1 cellular context compared by ENCODE assay signal in the genomic region with DNA sequence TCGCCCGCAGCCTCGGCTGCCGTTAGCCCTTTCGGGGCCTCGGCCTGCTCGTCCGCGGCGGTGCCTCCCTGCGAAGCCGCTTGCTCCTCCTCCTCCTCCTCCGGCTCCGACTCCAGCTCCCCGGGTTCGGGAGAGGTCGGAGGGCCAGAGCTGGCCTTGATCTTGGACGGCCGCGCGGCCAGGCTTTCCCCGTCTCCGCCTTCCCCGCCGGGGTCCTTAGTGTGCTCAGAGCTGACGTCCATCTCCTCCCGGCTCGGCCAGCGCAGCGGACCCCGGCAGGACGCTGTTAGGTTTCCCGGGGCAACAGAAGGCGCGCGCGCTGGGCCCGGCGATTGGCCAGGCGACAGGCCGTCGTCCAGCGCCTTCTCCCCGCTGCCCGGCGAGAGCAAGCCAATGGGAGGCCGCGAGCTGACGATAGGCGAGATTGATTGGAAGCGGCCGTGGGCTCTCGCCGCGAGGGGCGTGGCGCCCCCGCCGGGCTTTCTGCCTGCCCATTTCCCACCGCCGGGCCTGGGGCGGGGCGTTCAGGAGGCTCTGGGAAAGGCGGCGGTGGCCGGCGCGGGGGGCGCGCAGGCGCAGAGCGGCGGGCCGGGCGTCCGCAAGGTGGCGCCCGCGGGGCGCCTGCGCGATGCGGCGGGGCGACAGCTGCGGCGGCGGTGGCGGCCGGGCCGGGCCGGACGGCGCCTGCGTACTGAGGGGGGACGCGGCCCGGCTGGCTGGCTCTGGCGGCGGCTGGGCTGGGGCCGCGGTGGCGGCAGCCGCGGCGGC.
TF ChIP-seq lines count a peak whose summit lies in the region.

TSS of gene TADA2B (plus strand) at position 676 of the 768 bp plus-strand sequence. CDS start 208 bp downstream, outside the sequence.

TF ChIP-seq in HepG2, 621 proteins besides CTCF, POLR2A, EP300 and RAD21 (continued from another document and continues in another):
- TF ChIP-seq ZNF460 (CRISPR knock-in tag; IDR thresholded peaks at IDR 0.05; ENCODE audit: borderline replicate concordance) (no peak), ZNF572 (CRISPR knock-in tag; IDR thresholded peaks at IDR 0.05) (no peak), GTF3A (CRISPR knock-in tag; conservative IDR thresholded peaks at IDR 0.05) (no peak), HOXD1 (CRISPR knock-in tag; IDR thresholded peaks at IDR 0.05) (no peak), ZBTB21 (CRISPR knock-in tag; IDR thresholded peaks at IDR 0.05) (no peak), PPARG (CRISPR knock-in tag; conservative IDR thresholded peaks at IDR 0.05) (no peak; the same call in 1 of the 2 replicates), KLF13 (CRISPR knock-in tag; IDR thresholded peaks at IDR 0.05) (no peak), MED8 (CRISPR knock-in tag; IDR thresholded peaks at IDR 0.05; ENCODE audit: insufficient replicate concordance) (no peak), ZSCAN21 (CRISPR knock-in tag; IDR thresholded peaks at IDR 0.05; ENCODE audit: borderline replicate concordance) (no peak; the same call in 1 of the 2 replicates), NR1H2 (CRISPR knock-in tag; IDR thresholded peaks at IDR 0.05; ENCODE audit: borderline replicate concordance, low read depth) (no peak), MAFG (CRISPR knock-in tag; IDR thresholded peaks at IDR 0.05) (no peak), ZNF382 (CRISPR knock-in tag; IDR thresholded peaks at IDR 0.05; ENCODE audit: borderline replicate concordance) (no peak), PRMT3 (CRISPR knock-in tag; IDR thresholded peaks at IDR 0.05; ENCODE audit: borderline replicate concordance, low read depth) (no peak), HNRNPH1 (optimal IDR thresholded peaks at IDR 0.05; ENCODE audit: low read depth, low read length) (no peak), HOXA3 (CRISPR knock-in tag; IDR thresholded peaks at IDR 0.05) (no peak), ZBTB43 (CRISPR knock-in tag; conservative IDR thresholded peaks at IDR 0.05) (no peak), MEIS2 (CRISPR knock-in tag; IDR thresholded peaks at IDR 0.05) (no peak), ZNF337 (CRISPR knock-in tag; IDR thresholded peaks at IDR 0.05; ENCODE audit: borderline replicate concordance, low read depth) (no peak), ZSCAN25 (CRISPR knock-in tag; IDR thresholded peaks at IDR 0.05) (no peak), NCOR1 (IDR thresholded peaks at IDR 0.05; ENCODE audit: borderline replicate concordance, low read length) (no peak), ZBTB46 (CRISPR knock-in tag; IDR thresholded peaks at IDR 0.05; ENCODE audit: borderline replicate concordance) (no peak), ZIK1 (CRISPR knock-in tag; IDR thresholded peaks at IDR 0.05; ENCODE audit: borderline replicate concordance, low read depth) (no peak), SNAPC2 (CRISPR knock-in tag; IDR thresholded peaks at IDR 0.05) (no peak), MYNN (CRISPR knock-in tag; IDR thresholded peaks at IDR 0.05; ENCODE audit: low read depth) (0 out of 2 replicates have a peak, but pooled peaks have one; percentile 49), HOXA9 (CRISPR knock-in tag; IDR thresholded peaks at IDR 0.05; ENCODE audit: borderline replicate concordance) (no peak), ZNF512B (CRISPR knock-in tag; IDR thresholded peaks at IDR 0.05; ENCODE audit: borderline replicate concordance) (no peak), ZNF839 (CRISPR knock-in tag; IDR thresholded peaks at IDR 0.05; ENCODE audit: borderline replicate concordance) (no peak), MTA1 (CRISPR knock-in tag; IDR thresholded peaks at IDR 0.05; ENCODE audit: borderline replicate concordance) (0 out of 2 replicates have a peak, but pooled peaks have one; percentile 9), ZBTB42 (CRISPR knock-in tag; IDR thresholded peaks at IDR 0.05) (no peak), NCOA5 (CRISPR knock-in tag; IDR thresholded peaks at IDR 0.05) (no peak), CREB1 (IDR thresholded peaks at IDR 0.05) (peak; percentile 71), CREB1 (CRISPR knock-in tag; IDR thresholded peaks at IDR 0.05) (no peak), U2AF2 (IDR thresholded peaks at IDR 0.05; ENCODE audit: low read depth, low read length) (no peak), ZMYM3 (CRISPR knock-in tag; IDR thresholded peaks at IDR 0.05) (no peak), ZNF770 (CRISPR knock-in tag; IDR thresholded peaks at IDR 0.05) (no peak), BCLAF1 (IDR thresholded peaks at IDR 0.05) (no peak), RFX1 (IDR thresholded peaks at IDR 0.05) (peak; percentile 96)
- TF ChIP-seq, protein P1, sequence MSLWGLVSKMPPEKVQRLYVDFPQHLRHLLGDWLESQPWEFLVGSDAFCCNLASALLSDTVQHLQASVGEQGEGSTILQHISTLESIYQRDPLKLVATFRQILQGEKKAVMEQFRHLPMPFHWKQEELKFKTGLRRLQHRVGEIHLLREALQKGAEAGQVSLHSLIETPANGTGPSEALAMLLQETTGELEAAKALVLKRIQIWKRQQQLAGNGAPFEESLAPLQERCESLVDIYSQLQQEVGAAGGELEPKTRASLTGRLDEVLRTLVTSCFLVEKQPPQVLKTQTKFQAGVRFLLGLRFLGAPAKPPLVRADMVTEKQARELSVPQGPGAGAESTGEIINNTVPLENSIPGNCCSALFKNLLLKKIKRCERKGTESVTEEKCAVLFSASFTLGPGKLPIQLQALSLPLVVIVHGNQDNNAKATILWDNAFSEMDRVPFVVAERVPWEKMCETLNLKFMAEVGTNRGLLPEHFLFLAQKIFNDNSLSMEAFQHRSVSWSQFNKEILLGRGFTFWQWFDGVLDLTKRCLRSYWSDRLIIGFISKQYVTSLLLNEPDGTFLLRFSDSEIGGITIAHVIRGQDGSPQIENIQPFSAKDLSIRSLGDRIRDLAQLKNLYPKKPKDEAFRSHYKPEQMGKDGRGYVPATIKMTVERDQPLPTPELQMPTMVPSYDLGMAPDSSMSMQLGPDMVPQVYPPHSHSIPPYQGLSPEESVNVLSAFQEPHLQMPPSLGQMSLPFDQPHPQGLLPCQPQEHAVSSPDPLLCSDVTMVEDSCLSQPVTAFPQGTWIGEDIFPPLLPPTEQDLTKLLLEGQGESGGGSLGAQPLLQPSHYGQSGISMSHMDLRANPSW (CRISPR knock-in tag; IDR thresholded peaks at IDR 0.05; ENCODE audit: borderline replicate concordance) = no peak
- TF ChIP-seq, protein P2, sequence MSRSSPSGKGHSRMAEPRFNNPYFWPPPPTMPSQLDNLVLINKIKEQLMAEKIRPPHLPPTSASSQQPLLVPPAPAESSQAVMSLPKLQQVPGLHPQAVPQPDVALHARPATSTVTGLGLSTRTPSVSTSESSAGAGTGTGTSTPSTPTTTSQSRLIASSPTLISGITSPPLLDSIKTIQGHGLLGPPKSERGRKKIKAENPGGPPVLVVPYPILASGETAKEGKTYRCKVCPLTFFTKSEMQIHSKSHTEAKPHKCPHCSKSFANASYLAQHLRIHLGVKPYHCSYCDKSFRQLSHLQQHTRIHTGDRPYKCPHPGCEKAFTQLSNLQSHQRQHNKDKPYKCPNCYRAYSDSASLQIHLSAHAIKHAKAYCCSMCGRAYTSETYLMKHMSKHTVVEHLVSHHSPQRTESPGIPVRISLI (CRISPR knock-in tag; IDR thresholded peaks at IDR 0.05; ENCODE audit: borderline replicate concordance) = no peak
- TF ChIP-seq, protein P3, sequence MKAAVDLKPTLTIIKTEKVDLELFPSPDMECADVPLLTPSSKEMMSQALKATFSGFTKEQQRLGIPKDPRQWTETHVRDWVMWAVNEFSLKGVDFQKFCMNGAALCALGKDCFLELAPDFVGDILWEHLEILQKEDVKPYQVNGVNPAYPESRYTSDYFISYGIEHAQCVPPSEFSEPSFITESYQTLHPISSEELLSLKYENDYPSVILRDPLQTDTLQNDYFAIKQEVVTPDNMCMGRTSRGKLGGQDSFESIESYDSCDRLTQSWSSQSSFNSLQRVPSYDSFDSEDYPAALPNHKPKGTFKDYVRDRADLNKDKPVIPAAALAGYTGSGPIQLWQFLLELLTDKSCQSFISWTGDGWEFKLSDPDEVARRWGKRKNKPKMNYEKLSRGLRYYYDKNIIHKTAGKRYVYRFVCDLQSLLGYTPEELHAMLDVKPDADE (CRISPR knock-in tag; IDR thresholded peaks at IDR 0.05) = no peak
